ENCODE assay signal across 10 cellular contexts in genomic region chr4:87025614-87026041, GRCh38.
DNase-seq lines count a peak whose midpoint lies in the region; ATAC-seq and TF ChIP-seq lines count a peak whose summit lies in the region.
"Had no signal": no experiment of that assay in that cellular context is flagged by ENCODE, and none has a peak within 500 bp of the region (broad histone marks: within the 10 kb centered on the region; RNA-seq: fewer than 3 reads in every experiment).

No MANE protein-coding gene starts in this region.

- in situ Hi-C loops in transverse colon (cut with MboI; ENCODE audit: low pct_ligation_motif_present in 1 of 4, low pct_unique_long_range_greater_than_20kb in 1 of 4, low sequenced_read_pairs in 3 of 4) = no loop called here

- DNase-seq in transverse colon = peak; percentile 61
- DNase-seq in AG08396 (ENCODE audit: low spot score) = no peak
- DNase-seq in NCI-H146 (lab: John Stamatoyannopoulos, UW) = no peak
- DNase-seq in NCI-H748 treated with DMSO at 0.1 percent for 48 hours (lab: John Stamatoyannopoulos, UW) = no peak
- DNase-seq: cerebellar nuclear complex, OCI-M1 had no signal

- H3K27me3 ChIP-seq in transverse colon = no peaks in the 10 kb centered on the region

- no peak overlapping the region for H3K4me3 ChIP-seq in transverse colon

- TF ChIP-seq CTCF in VCaP (conservative IDR thresholded peaks at IDR 0.05) (no peak), transverse colon (IDR thresholded peaks at IDR 0.05) (no peak)

- peak; percentile 18 for TF ChIP-seq POLR2A in GM19099 (IDR thresholded peaks at IDR 0.05; ENCODE audit: extremely low read depth, insufficient read length, low read depth)
- no peak for TF ChIP-seq POLR2A in transverse colon (IDR thresholded peaks at IDR 0.05)

- no peak for TF ChIP-seq EP300 in transverse colon (IDR thresholded peaks at IDR 0.05; ENCODE audit: low read depth)

- no peaks in the 10 kb centered on the region for H3K36me3 ChIP-seq in transverse colon

- H3K4me1 ChIP-seq in transverse colon = peaks cover 41 to 83% (median 62%) of the 10 kb centered on the region in 4 donors

- H3K9me3 ChIP-seq in transverse colon = no peaks in the 10 kb centered on the region

- ATAC-seq in HG02938 (IDR thresholded peaks at IDR 0.05; ENCODE audit: unreplicated experiment) = peak; percentile 70

- intact Hi-C loops in transverse colon (cut with DNase I; ENCODE audit: low total_unique reads) = no loop called here

- WGBS in transverse colon (ENCODE audit: low coverage in 1 of 2), 2 donors = 58% methylated on average over 6 of the region's 6 CpGs; no CpG with 5 or more reads in 1 of the 2 donors

- H3K27ac ChIP-seq in VCaP (peak overlapping the region; percentile 83), transverse colon (peak overlapping the region; percentile 66 to 73 (median 72))
- H3K27ac ChIP-seq: KMS-11 had no signal
